In the genomic region with DNA sequence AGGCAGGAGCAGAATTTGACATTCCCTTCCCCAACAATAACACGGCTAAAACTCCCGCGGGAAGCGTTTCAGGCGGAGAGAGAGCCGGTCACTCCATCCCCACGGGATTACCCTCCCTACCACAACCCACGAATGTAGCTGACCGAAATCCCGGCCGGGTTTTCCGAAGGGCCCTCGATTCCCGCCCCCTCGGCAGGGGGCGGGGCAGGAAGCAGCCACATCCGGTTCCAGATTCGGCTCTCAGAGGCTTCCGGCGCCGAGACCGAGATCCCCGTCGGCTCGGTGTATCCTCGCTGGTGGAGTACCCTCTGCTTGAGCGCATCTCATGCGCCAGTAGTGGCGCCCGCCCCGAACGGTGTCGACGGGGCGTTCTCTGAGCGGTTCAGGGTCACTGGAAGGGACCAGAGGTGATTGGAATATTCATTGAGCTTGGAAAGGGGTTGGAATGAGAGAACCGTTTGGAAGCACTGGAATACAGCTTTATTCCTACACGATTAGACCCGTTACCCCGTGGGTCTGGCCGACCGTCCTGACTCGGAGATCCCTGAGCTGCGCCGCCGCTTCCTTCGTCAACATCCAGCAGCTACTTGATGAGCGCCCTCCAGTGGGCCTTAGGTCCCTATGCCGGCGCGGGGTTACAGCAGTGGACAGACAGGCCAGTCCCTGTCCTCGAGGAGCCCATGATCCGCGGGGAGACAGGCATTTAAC, we compare ENCODE assay signal across 1 cellular context.
TF ChIP-seq lines count a peak whose summit lies in the region.

No MANE protein-coding gene starts in this region.

TF ChIP-seq in HepG2, 621 proteins besides CTCF, POLR2A, EP300 and RAD21 (continues in another document):
- TF ChIP-seq NCOA5 (CRISPR knock-in tag; IDR thresholded peaks at IDR 0.05), result peak; percentile 94
- TF ChIP-seq, protein P1, sequence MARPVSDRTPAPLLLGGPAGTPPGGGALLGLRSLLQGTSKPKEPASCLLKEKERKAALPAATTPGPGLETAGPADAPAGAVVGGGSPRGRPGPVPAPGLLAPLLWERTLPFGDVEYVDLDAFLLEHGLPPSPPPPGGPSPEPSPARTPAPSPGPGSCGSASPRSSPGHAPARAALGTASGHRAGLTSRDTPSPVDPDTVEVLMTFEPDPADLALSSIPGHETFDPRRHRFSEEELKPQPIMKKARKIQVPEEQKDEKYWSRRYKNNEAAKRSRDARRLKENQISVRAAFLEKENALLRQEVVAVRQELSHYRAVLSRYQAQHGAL (CRISPR knock-in tag; IDR thresholded peaks at IDR 0.05; ENCODE audit: not compliant biosample characterization), result peak; percentile 63
- TF ChIP-seq KDM5A (IDR thresholded peaks at IDR 0.05; ENCODE audit: borderline replicate concordance, low read length), result peak; percentile 89
- TF ChIP-seq CAMTA2 (CRISPR knock-in tag; IDR thresholded peaks at IDR 0.05; ENCODE audit: borderline replicate concordance), result peak; percentile 97
- TF ChIP-seq, protein P2, sequence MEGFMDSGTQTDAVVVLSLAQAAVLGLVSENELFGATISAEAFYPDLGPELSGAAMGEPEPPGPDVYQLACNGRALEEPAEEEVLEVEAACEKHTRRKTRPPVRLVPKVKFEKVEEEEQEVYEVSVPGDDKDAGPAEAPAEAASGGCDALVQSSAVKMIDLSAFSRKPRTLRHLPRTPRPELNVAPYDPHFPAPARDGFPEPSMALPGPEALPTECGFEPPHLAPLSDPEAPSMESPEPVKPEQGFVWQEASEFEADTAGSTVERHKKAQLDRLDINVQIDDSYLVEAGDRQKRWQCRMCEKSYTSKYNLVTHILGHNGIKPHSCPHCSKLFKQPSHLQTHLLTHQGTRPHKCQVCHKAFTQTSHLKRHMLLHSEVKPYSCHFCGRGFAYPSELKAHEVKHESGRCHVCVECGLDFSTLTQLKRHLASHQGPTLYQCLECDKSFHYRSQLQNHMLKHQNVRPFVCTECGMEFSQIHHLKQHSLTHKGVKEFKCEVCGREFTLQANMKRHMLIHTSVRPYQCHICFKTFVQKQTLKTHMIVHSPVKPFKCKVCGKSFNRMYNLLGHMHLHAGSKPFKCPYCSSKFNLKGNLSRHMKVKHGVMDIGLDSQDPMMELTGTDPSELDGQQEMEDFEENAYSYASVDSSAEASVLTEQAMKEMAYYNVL (CRISPR knock-in tag; IDR thresholded peaks at IDR 0.05; ENCODE audit: borderline replicate concordance), result peak; percentile 92
- peak; percentile 77; the same call in 1 of the 2 replicates for TF ChIP-seq ZNF280D (CRISPR knock-in tag; IDR thresholded peaks at IDR 0.05)
- TF ChIP-seq ZNF513 (CRISPR knock-in tag; conservative IDR thresholded peaks at IDR 0.05), result no peak; the same call in 1 of the 2 replicates
- TF ChIP-seq CEBPG (CRISPR knock-in tag; IDR thresholded peaks at IDR 0.05), result peak; percentile 59
- TF ChIP-seq SPEN (CRISPR knock-in tag; IDR thresholded peaks at IDR 0.05; ENCODE audit: low read depth), result no peak; the same call in none of the 2 replicates
- TF ChIP-seq ZNF333 (CRISPR knock-in tag; IDR thresholded peaks at IDR 0.05; ENCODE audit: borderline replicate concordance), result peak; percentile 97
- TF ChIP-seq SNAPC2 (CRISPR knock-in tag; IDR thresholded peaks at IDR 0.05), result no peak
- no peak; the same call in 1 of the 2 replicates for TF ChIP-seq REXO4 (CRISPR knock-in tag; IDR thresholded peaks at IDR 0.05; ENCODE audit: borderline replicate concordance)
- TF ChIP-seq, protein P3, sequence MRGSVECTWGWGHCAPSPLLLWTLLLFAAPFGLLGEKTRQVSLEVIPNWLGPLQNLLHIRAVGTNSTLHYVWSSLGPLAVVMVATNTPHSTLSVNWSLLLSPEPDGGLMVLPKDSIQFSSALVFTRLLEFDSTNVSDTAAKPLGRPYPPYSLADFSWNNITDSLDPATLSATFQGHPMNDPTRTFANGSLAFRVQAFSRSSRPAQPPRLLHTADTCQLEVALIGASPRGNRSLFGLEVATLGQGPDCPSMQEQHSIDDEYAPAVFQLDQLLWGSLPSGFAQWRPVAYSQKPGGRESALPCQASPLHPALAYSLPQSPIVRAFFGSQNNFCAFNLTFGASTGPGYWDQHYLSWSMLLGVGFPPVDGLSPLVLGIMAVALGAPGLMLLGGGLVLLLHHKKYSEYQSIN (CRISPR knock-in tag; IDR thresholded peaks at IDR 0.05; ENCODE audit: borderline replicate concordance), result 0 out of 2 replicates have a peak, but pooled peaks have one; percentile 3
- TF ChIP-seq ZNF329 (CRISPR knock-in tag; IDR thresholded peaks at IDR 0.05; ENCODE audit: low read depth), result peak; percentile 76; the same call in 1 of the 2 replicates
- TF ChIP-seq, protein P4, sequence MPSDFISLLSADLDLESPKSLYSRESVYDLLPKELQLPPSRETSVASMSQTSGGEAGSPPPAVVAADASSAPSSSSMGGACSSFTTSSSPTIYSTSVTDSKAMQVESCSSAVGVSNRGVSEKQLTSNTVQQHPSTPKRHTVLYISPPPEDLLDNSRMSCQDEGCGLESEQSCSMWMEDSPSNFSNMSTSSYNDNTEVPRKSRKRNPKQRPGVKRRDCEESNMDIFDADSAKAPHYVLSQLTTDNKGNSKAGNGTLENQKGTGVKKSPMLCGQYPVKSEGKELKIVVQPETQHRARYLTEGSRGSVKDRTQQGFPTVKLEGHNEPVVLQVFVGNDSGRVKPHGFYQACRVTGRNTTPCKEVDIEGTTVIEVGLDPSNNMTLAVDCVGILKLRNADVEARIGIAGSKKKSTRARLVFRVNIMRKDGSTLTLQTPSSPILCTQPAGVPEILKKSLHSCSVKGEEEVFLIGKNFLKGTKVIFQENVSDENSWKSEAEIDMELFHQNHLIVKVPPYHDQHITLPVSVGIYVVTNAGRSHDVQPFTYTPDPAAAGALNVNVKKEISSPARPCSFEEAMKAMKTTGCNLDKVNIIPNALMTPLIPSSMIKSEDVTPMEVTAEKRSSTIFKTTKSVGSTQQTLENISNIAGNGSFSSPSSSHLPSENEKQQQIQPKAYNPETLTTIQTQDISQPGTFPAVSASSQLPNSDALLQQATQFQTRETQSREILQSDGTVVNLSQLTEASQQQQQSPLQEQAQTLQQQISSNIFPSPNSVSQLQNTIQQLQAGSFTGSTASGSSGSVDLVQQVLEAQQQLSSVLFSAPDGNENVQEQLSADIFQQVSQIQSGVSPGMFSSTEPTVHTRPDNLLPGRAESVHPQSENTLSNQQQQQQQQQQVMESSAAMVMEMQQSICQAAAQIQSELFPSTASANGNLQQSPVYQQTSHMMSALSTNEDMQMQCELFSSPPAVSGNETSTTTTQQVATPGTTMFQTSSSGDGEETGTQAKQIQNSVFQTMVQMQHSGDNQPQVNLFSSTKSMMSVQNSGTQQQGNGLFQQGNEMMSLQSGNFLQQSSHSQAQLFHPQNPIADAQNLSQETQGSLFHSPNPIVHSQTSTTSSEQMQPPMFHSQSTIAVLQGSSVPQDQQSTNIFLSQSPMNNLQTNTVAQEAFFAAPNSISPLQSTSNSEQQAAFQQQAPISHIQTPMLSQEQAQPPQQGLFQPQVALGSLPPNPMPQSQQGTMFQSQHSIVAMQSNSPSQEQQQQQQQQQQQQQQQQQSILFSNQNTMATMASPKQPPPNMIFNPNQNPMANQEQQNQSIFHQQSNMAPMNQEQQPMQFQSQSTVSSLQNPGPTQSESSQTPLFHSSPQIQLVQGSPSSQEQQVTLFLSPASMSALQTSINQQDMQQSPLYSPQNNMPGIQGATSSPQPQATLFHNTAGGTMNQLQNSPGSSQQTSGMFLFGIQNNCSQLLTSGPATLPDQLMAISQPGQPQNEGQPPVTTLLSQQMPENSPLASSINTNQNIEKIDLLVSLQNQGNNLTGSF (CRISPR knock-in tag; IDR thresholded peaks at IDR 0.05), result no peak; the same call in 1 of the 2 replicates
- no peak for TF ChIP-seq ATF1 (CRISPR knock-in tag; IDR thresholded peaks at IDR 0.05)
- TF ChIP-seq CBFB (CRISPR knock-in tag; IDR thresholded peaks at IDR 0.05), result peak; percentile 76
- peak; percentile 44; the same call in 1 of the 2 replicates for TF ChIP-seq FOXP4 (CRISPR knock-in tag; IDR thresholded peaks at IDR 0.05)
- TF ChIP-seq ZNF331 (CRISPR knock-in tag; IDR thresholded peaks at IDR 0.05), result 0 out of 2 replicates have a peak, but pooled peaks have one; percentile 27
- peak; percentile 96; the same call in 1 of the 2 replicates for TF ChIP-seq KLF9 (CRISPR knock-in tag; IDR thresholded peaks at IDR 0.05; ENCODE audit: low read depth)
- no peak for TF ChIP-seq RFX1 (IDR thresholded peaks at IDR 0.05)
- TF ChIP-seq MYNN (CRISPR knock-in tag; IDR thresholded peaks at IDR 0.05; ENCODE audit: low read depth), result no peak; the same call in 1 of the 2 replicates
- no peak for TF ChIP-seq CENPX (CRISPR knock-in tag; IDR thresholded peaks at IDR 0.05)
- TF ChIP-seq ZKSCAN5 (CRISPR knock-in tag; IDR thresholded peaks at IDR 0.05), result no peak
- no peak for TF ChIP-seq U2AF2 (IDR thresholded peaks at IDR 0.05; ENCODE audit: low read depth, low read length)
- peak; percentile 99 for TF ChIP-seq KAT7 (CRISPR knock-in tag; IDR thresholded peaks at IDR 0.05; ENCODE audit: borderline replicate concordance)
- TF ChIP-seq SATB2 (CRISPR knock-in tag; IDR thresholded peaks at IDR 0.05), result no peak
- peak; percentile 99 for TF ChIP-seq RBM39 (IDR thresholded peaks at IDR 0.05; ENCODE audit: low read depth, low read length, poor library complexity, severe bottlenecking)
- no peak for TF ChIP-seq NPAS2 (CRISPR knock-in tag; IDR thresholded peaks at IDR 0.05; ENCODE audit: borderline replicate concordance)
- TF ChIP-seq ZNF546 (CRISPR knock-in tag; conservative IDR thresholded peaks at IDR 0.05), result no peak
- peak; percentile 73 for TF ChIP-seq ZNF781 (CRISPR knock-in tag; IDR thresholded peaks at IDR 0.05; ENCODE audit: borderline replicate concordance, not compliant biosample characterization)
- no peak for TF ChIP-seq NFIB (CRISPR knock-in tag; IDR thresholded peaks at IDR 0.05; ENCODE audit: borderline replicate concordance)
- no peak for TF ChIP-seq SRSF9 (IDR thresholded peaks at IDR 0.05; ENCODE audit: borderline replicate concordance, insufficient read depth, low read depth, low read length, poor library complexity, severe bottlenecking)
- TF ChIP-seq MEIS2 (CRISPR knock-in tag; IDR thresholded peaks at IDR 0.05), result peak; percentile 61
- TF ChIP-seq ZNF713 (CRISPR knock-in tag; IDR thresholded peaks at IDR 0.05), result peak; percentile 20; the same call in 1 of the 2 replicates
- TF ChIP-seq, protein P5, sequence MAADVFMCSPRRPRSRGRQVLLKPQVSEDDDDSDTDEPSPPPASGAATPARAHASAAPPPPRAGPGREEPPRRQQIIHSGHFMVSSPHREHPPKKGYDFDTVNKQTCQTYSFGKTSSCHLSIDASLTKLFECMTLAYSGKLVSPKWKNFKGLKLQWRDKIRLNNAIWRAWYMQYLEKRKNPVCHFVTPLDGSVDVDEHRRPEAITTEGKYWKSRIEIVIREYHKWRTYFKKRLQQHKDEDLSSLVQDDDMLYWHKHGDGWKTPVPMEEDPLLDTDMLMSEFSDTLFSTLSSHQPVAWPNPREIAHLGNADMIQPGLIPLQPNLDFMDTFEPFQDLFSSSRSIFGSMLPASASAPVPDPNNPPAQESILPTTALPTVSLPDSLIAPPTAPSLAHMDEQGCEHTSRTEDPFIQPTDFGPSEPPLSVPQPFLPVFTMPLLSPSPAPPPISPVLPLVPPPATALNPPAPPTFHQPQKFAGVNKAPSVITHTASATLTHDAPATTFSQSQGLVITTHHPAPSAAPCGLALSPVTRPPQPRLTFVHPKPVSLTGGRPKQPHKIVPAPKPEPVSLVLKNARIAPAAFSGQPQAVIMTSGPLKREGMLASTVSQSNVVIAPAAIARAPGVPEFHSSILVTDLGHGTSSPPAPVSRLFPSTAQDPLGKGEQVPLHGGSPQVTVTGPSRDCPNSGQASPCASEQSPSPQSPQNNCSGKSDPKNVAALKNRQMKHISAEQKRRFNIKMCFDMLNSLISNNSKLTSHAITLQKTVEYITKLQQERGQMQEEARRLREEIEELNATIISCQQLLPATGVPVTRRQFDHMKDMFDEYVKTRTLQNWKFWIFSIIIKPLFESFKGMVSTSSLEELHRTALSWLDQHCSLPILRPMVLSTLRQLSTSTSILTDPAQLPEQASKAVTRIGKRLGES (CRISPR knock-in tag; IDR thresholded peaks at IDR 0.05; ENCODE audit: borderline replicate concordance), result no peak
- TF ChIP-seq ZNF501 (CRISPR knock-in tag; IDR thresholded peaks at IDR 0.05), result peak; percentile 94
- TF ChIP-seq ZNF34 (CRISPR knock-in tag; IDR thresholded peaks at IDR 0.05; ENCODE audit: borderline replicate concordance), result peak; percentile 84; the same call in 1 of the 2 replicates
